Comparison of ENCODE assay signal across 10 cellular contexts in the genomic region with DNA sequence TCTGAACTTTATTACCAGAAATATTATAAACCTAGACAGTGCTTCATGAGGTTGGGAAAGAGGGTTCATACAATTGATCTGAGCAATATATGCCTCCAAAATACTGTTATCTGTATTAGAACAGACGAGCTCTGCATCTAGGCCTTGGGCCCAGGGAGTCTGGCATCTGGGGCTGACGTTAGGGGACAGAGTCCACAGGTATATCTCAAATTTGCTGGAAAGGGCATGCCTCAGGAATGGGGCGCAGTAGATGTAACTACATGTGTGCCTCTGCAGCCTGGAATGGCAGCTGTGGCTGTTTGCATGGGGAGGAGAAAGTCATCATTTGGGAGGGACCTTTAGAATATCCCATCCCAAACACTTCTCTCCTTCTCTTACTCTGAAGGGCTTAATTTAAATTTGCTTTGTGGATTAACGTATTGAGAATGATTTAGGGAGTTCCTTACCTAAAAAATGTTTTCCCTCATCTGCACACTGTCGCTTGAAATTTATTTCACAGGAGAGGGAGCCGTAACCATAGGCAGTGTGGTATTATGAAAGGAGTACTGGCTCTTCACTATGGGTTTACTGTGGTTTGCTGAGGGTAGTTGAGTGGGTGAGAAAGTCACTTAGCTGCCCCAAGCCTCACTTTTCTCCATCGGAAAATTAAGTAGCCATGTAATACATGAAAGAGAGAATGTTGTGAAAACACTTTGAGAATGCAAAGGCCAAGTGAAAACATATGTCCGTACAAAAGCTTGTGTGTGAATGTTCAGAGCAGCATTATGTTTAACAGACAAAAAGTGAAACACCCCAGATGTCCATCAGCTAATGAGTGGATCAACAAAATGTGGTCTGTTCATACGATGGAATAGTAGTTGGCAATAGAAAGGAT. TPM values are rescaled to one million over a fixed set of nuclear protein-coding genes. Genes with fewer than 3 reads are reported as not detected.
DNase-seq lines count a peak whose midpoint lies in the region; ATAC-seq, FAIRE-seq and TF ChIP-seq lines count a peak whose summit lies in the region.
"Had no signal": no experiment of that assay in that cellular context is flagged by ENCODE, and none has a peak within 500 bp of the region (broad histone marks: within the 10 kb centered on the region; RNA-seq: fewer than 3 reads in every experiment).

No MANE protein-coding gene starts in this region.

- H2AFZ ChIP-seq in K562 (ENCODE audit: low read depth, low read length) = no peak overlapping the region

- no peak for TF ChIP-seq CTCF in cardiac muscle cell (IDR thresholded peaks at IDR 0.05; ENCODE audit: low read depth, low read length)
- no peak for TF ChIP-seq CTCF in K562 (IDR thresholded peaks at IDR 0.05 in 2 of 3, conservative IDR thresholded peaks at IDR 0.05 in 1 of 3; ENCODE audit: insufficient read depth in 2 of 3, low read depth in 1 of 3, low read length in 3 of 3)
- no peak for TF ChIP-seq CTCF in transverse colon (IDR thresholded peaks at IDR 0.05)

- TF ChIP-seq POLR2A in K562 (conservative IDR thresholded peaks at IDR 0.05) (no peak), transverse colon (IDR thresholded peaks at IDR 0.05) (no peak)

- BruUV-seq in K562 (replicated peaks; lab: Mats Ljungman, UMichigan) = no TSS peak

- no peaks in the 10 kb centered on the region for H3K27me3 Mint-ChIP-seq in memory B cell

- H3K4me3 ChIP-seq in cardiac muscle cell = no peak overlapping the region
- no peak overlapping the region for H3K4me3 ChIP-seq in K562
- H3K4me3 ChIP-seq in transverse colon = no peak overlapping the region

- peaks cover 18% of the 10 kb centered on the region for H3K4me1 ChIP-seq in cardiac muscle cell (ENCODE audit: low read depth)
- peaks cover 30 to 31% of the 10 kb centered on the region in 2 experiments for H3K4me1 ChIP-seq in K562 (replicated peaks in 1 of 2; ENCODE audit: control insufficient read depth in 2 of 2, insufficient read depth in 2 of 2, low read length in 2 of 2)
- peaks cover 43 to 91% (median 59%) of the 10 kb centered on the region in 4 donors for H3K4me1 ChIP-seq in transverse colon

- intact Hi-C loops in left ventricle myocardium superior (cut with micrococcal nuclease) (no loop called here), K562 (cut with micrococcal nuclease) (no loop called here), transverse colon (cut with DNase I; ENCODE audit: low total_unique reads) (no loop called here)

- H3K4me1 Mint-ChIP-seq in memory B cell = peaks cover 51% of the 10 kb centered on the region

- no peak for FAIRE-seq in K562 (lab: Jason Lieb, UNC)

- no peak overlapping the region for H3K4me2 ChIP-seq in K562 (ENCODE audit: insufficient read depth, low read length)

- H3K27me3 ChIP-seq in cardiac muscle cell = no peaks in the 10 kb centered on the region
- H3K27me3 ChIP-seq in K562 (ENCODE audit: control insufficient read depth in 2 of 2, insufficient read depth in 2 of 2, low read length in 2 of 2) = no peaks in the 10 kb centered on the region
- H3K27me3 ChIP-seq in transverse colon = no peaks in the 10 kb centered on the region

- H3K27ac Mint-ChIP-seq in memory B cell = peak overlapping the region; percentile 82

- no peaks in the 10 kb centered on the region for H3K9me3 ChIP-seq in cardiac muscle cell (ENCODE audit: low read depth)
- no peaks in the 10 kb centered on the region for H3K9me3 ChIP-seq in K562 (replicated peaks; ENCODE audit: control insufficient read depth, insufficient read depth, low read depth, low read length)
- H3K9me3 ChIP-seq in transverse colon = no peaks in the 10 kb centered on the region

- H3K4me3 Mint-ChIP-seq in memory B cell = peak overlapping the region; percentile 39

- ATAC-seq in left ventricle myocardium superior (no peak), K562 (peak; percentile 33), memory B cell (ENCODE audit: low read depth) (no peak), GM18502 (IDR thresholded peaks at IDR 0.05; ENCODE audit: poor library complexity, unreplicated experiment) (no peak), GM19023 (IDR thresholded peaks at IDR 0.05; ENCODE audit: unreplicated experiment) (no peak)

- in situ Hi-C loops in K562 (cut with MboI) = no loop called here
- in situ Hi-C loops in transverse colon (cut with MboI; ENCODE audit: low pct_ligation_motif_present in 1 of 4, low pct_unique_long_range_greater_than_20kb in 1 of 4, low sequenced_read_pairs in 3 of 4) = no loop called here

- H3K36me3 ChIP-seq in cardiac muscle cell (peaks cover 12% of the 10 kb centered on the region), K562 (ENCODE audit: control insufficient read depth, insufficient read depth, low read length) (peaks cover 11% of the 10 kb centered on the region; the same call in 2 of the 3 replicates), transverse colon (peaks cover 0 to 8% (median 4%) of the 10 kb centered on the region in 4 donors)

- TF ChIP-seq RAD21 in K562 (CRISPR knock-in tag; conservative IDR thresholded peaks at IDR 0.05 in 1 of 2, IDR thresholded peaks at IDR 0.05 in 1 of 2) = no peak; a peak in 1 of 4 replicates

- H3K9ac ChIP-seq in K562 (ENCODE audit: insufficient read depth in 1 of 2, low read depth in 2 of 2, low read length in 2 of 2) = peak overlapping the region in 1 of 2 experiments; percentile 72; a peak in 1 of 4 replicates

- DNase-seq in cardiac muscle cell (ENCODE audit: low read depth in 1 of 2, low spot score in 1 of 2) = no peak
- DNase-seq in left ventricle myocardium superior = no peak
- DNase-seq in K562 (ENCODE audit: extremely low read depth in 1 of 4, low spot score in 3 of 4) = no peak
- DNase-seq in memory B cell (ENCODE audit: low spot score in 2 of 2) = no peak
- DNase-seq in transverse colon = peak; percentile 56
- DNase-seq in stimulated activated CD4-positive, alpha-beta T cell treated with anti-CD3 and anti-CD28 coated beads, Interleukin-4, amount 100 ng/mL, for 24 hours = no peak
- DNase-seq: stimulated activated CD4-positive, alpha-beta T cell treated with anti-CD3 and anti-CD28 coated beads, Interleukin-12 subunit alpha, Interleukin-12 subunit beta, amount 100 ng/mL, for 4 hours; stimulated activated naive CD4-positive, alpha-beta T cell had no signal

- 52% methylated on average over 9 of the region's 9 CpGs for WGBS in K562 (ENCODE audit: insufficient coverage, low coverage, missing lambda C conversion rate)
- 45 to 60% methylated on average over 5 to 9 of the region's 9 CpGs for WGBS in transverse colon (ENCODE audit: low coverage in 1 of 2), 2 donors

- TF ChIP-seq EP300 in K562 (IDR thresholded peaks at IDR 0.05; ENCODE audit: low read length) (no peak), transverse colon (IDR thresholded peaks at IDR 0.05; ENCODE audit: low read depth) (no peak)

- CTCF ChIA-PET in K562 (lab: Yijun Ruan, JAX; ENCODE audit: low intra/inter-chr PET ratio) = no interaction called here

- H3K79me2 ChIP-seq in K562 (ENCODE audit: control insufficient read depth, insufficient read depth, low read length) = peaks cover 86% of the 10 kb centered on the region

- no peaks in the 10 kb centered on the region for H3K9me3 Mint-ChIP-seq in memory B cell

- peak overlapping the region; percentile 18 for H3K27ac ChIP-seq in cardiac muscle cell
- H3K27ac ChIP-seq in K562 (ENCODE audit: extremely low read depth, low read depth, low read length) = no peak overlapping the region
- H3K27ac ChIP-seq in transverse colon = peak overlapping the region; percentile 7 to 44 (median 34)

- peaks cover 1% of the 10 kb centered on the region for H3K36me3 Mint-ChIP-seq in memory B cell

- POLR2A ChIA-PET in K562 (lab: Yijun Ruan, JAX) = interaction anchor here (0.6 to 1.3 kb wide), 7 partner anchors 15 to 93 kb away, joined by 3 to 4 read pairs (median 3); partner anchors contain the start of gene TNIP2

- H3K9me1 ChIP-seq in K562 (ENCODE audit: control insufficient read depth, insufficient read depth, low read length) = no peaks in the 10 kb centered on the region

- peaks cover 23% of the 10 kb centered on the region; the same call in 1 of the 2 replicates for H4K20me1 ChIP-seq in K562 (replicated peaks; ENCODE audit: control insufficient read depth, insufficient read depth, low read length)

RNA-seq across cellular contexts. Expression of gene ADD1, which starts 5.9 kb away (rescaled TPM):
- total RNA-seq in cardiac muscle cell (219 and 230 TPM in 2 replicates), left ventricle myocardium superior (228 TPM), K562 (2014; rRNA removed) (104 and 140 TPM in 2 replicates), K562 (2014; rRNA removed; fragmentation: Illumina TruSeq; extraction: Trizol) (67.1 and 80.8 TPM in 2 replicates), K562 (2015; rRNA removed; fragmentation: Illumina TruSeq; extraction: Trizol) (74.0 and 76.9 TPM in 2 replicates), K562 (2021) (145 and 153 TPM in 2 replicates), transverse colon (100 to 1,000 TPM; 218 to 392 (median 299) TPM)
- polyA plus RNA-seq in cardiac muscle cell (274 and 297 TPM in 2 replicates), K562 (2011; rRNA removed) (72.4 and 77.0 TPM in 2 replicates), K562 (2014; fragmentation: Illumina TruSeq; extraction: Trizol) (99.7 and 110 TPM in 2 replicates), K562 (2014; fragmentation: Nextera tagmentation; extraction: Ambion mirVana) (10 to 100 TPM; 17.5 to 20.7 TPM), K562 (2014; rRNA removed) (87.7 and 121 TPM in 2 replicates)
- 289 and 338 TPM in 2 replicates for total RNA-seq in K562 (2011; cell fraction: chromatin; rRNA removed; ENCODE audit: low replicate concordance)
- total RNA-seq in K562 (2011; cell fraction: nucleolus; rRNA removed) = 122 and 133 TPM in 2 replicates
- total RNA-seq in K562 (2011; cell fraction: nucleoplasm; rRNA removed) = 186 and 236 TPM in 2 replicates
- polyA plus RNA-seq in K562 (2011; cell fraction: cytosol; rRNA removed) = 85.9 and 111 TPM in 2 replicates
- polyA plus RNA-seq in K562 (2011; cell fraction: nucleus; rRNA removed) = 164 and 189 TPM in 2 replicates
- polyA plus RNA-seq in K562 (2012) = 141 and 159 TPM in 2 replicates
- polyA minus RNA-seq in K562 (2011; rRNA and poly(A)+ RNA removed) = 65.9 and 67.4 TPM in 2 replicates
- 46.7 and 62.1 TPM in 2 replicates for polyA minus RNA-seq in K562 (2011; cell fraction: cytosol; rRNA and poly(A)+ RNA removed)
- 57.5 and 58.6 TPM in 2 replicates for polyA minus RNA-seq in K562 (2011; cell fraction: nucleus; rRNA and poly(A)+ RNA removed)

RNA-seq across cellular contexts. Expression of gene SH3BP2, which starts 56.6 kb away (rescaled TPM):
- total RNA-seq in cardiac muscle cell = 19.6 and 31.7 TPM in 2 replicates
- 8.5 and 16.9 TPM in 2 replicates for polyA plus RNA-seq in cardiac muscle cell
- 25.6 TPM for total RNA-seq in left ventricle myocardium superior
- 49.1 and 137 TPM in 2 replicates for total RNA-seq in K562 (2011; cell fraction: chromatin; rRNA removed; ENCODE audit: low replicate concordance)
- 57.9 and 62.0 TPM in 2 replicates for total RNA-seq in K562 (2011; cell fraction: nucleolus; rRNA removed)
- 59.4 and 93.7 TPM in 2 replicates for total RNA-seq in K562 (2011; cell fraction: nucleoplasm; rRNA removed)
- total RNA-seq in K562 (2014; rRNA removed) = 9.7 and 15.9 TPM in 2 replicates
- 3.7 and 3.9 TPM in 2 replicates for total RNA-seq in K562 (2014; rRNA removed; fragmentation: Illumina TruSeq; extraction: Trizol)
- 3.5 and 5.6 TPM in 2 replicates for total RNA-seq in K562 (2015; rRNA removed; fragmentation: Illumina TruSeq; extraction: Trizol)
- 10.8 and 16.0 TPM in 2 replicates for total RNA-seq in K562 (2021)
- polyA plus RNA-seq in K562 (2011; rRNA removed) = 9.6 and 13.9 TPM in 2 replicates
- polyA plus RNA-seq in K562 (2011; cell fraction: cytosol; rRNA removed) = 10.6 and 10.7 TPM in 2 replicates
- polyA plus RNA-seq in K562 (2011; cell fraction: nucleus; rRNA removed) = 88.6 and 117 TPM in 2 replicates
- 4.4 and 18.7 TPM in 2 replicates for polyA plus RNA-seq in K562 (2012)
- polyA plus RNA-seq in K562 (2014; fragmentation: Illumina TruSeq; extraction: Trizol) = 5.1 and 10.9 TPM in 2 replicates
- under 1 TPM; 0.34 to 0.72 TPM for polyA plus RNA-seq in K562 (2014; fragmentation: Nextera tagmentation; extraction: Ambion mirVana)
- 14.2 and 17.6 TPM in 2 replicates for polyA plus RNA-seq in K562 (2014; rRNA removed)
- 18.0 and 41.6 TPM in 2 replicates for polyA minus RNA-seq in K562 (2011; rRNA and poly(A)+ RNA removed)
- polyA minus RNA-seq in K562 (2011; cell fraction: cytosol; rRNA and poly(A)+ RNA removed) = 5.7 and 10.8 TPM in 2 replicates
- 26.8 and 33.3 TPM in 2 replicates for polyA minus RNA-seq in K562 (2011; cell fraction: nucleus; rRNA and poly(A)+ RNA removed)
- 100 to 1,000 TPM in 3 of 4 donors, 10 to 100 TPM in 1; 92.6 to 301 (median 117) TPM for total RNA-seq in transverse colon
